ENCODE assay signal across 1 cellular context in genomic region chr14:58882577-58883018, GRCh38.
TF ChIP-seq lines count a peak whose summit lies in the region.

No MANE protein-coding gene starts in this region.

TF ChIP-seq in HEK293, 187 proteins besides CTCF, POLR2A, EP300 and RAD21 (continued from another document and continues in another):
- peak; percentile 75 for TF ChIP-seq ZNF423 (tag by site-specific recombination; IDR thresholded peaks at IDR 0.05)
- TF ChIP-seq TSHZ1 (tag by site-specific recombination; IDR thresholded peaks at IDR 0.05; ENCODE audit: borderline replicate concordance) = no peak
- no peak for TF ChIP-seq ZNF518A (tag by site-specific recombination; conservative IDR thresholded peaks at IDR 0.05; ENCODE audit: low read depth)
- TF ChIP-seq ZFP3 (tag by site-specific recombination; IDR thresholded peaks at IDR 0.05; ENCODE audit: low read depth) = no peak
- TF ChIP-seq ZNF350 (tag by site-specific recombination; IDR thresholded peaks at IDR 0.05) = no peak
- TF ChIP-seq ZNF501 (tag by site-specific recombination; IDR thresholded peaks at IDR 0.05) = no peak
- TF ChIP-seq ZNF16 (tag by site-specific recombination; IDR thresholded peaks at IDR 0.05; ENCODE audit: low read depth) = no peak
- TF ChIP-seq ZIC2 (tag by site-specific recombination; IDR thresholded peaks at IDR 0.05) = peak; percentile 90
- no peak for TF ChIP-seq ZSCAN18 (tag by site-specific recombination; IDR thresholded peaks at IDR 0.05)
- TF ChIP-seq ZSCAN30 (tag by site-specific recombination; IDR thresholded peaks at IDR 0.05) = peak; percentile 92
- TF ChIP-seq ZNF843 (tag by site-specific recombination; IDR thresholded peaks at IDR 0.05) = peak; percentile 75
- no peak for TF ChIP-seq ZNF148 (tag by site-specific recombination; IDR thresholded peaks at IDR 0.05; ENCODE audit: borderline replicate concordance)
- no peak for TF ChIP-seq ZNF37A (tag by site-specific recombination; IDR thresholded peaks at IDR 0.05)
- no peak for TF ChIP-seq ZNF433 (tag by site-specific recombination; IDR thresholded peaks at IDR 0.05; ENCODE audit: low read depth)
- TF ChIP-seq ZNF398 (tag by site-specific recombination; IDR thresholded peaks at IDR 0.05) = no peak
- TF ChIP-seq ELK4 (IDR thresholded peaks at IDR 0.05; ENCODE audit: borderline replicate concordance, low read depth, low read length) = no peak
- no peak for TF ChIP-seq ZNF26 (tag by site-specific recombination; IDR thresholded peaks at IDR 0.05)
- no peak for TF ChIP-seq ZSCAN23 (tag by site-specific recombination; IDR thresholded peaks at IDR 0.05)
- no peak for TF ChIP-seq ZNF155 (tag by site-specific recombination; IDR thresholded peaks at IDR 0.05)
- no peak for TF ChIP-seq ZNF560 (tag by site-specific recombination; IDR thresholded peaks at IDR 0.05; ENCODE audit: borderline replicate concordance)
- TF ChIP-seq SETDB1 (IDR thresholded peaks at IDR 0.05; ENCODE audit: insufficient read length, low read length) = no peak
- no peak for TF ChIP-seq ZNF404 (tag by site-specific recombination; IDR thresholded peaks at IDR 0.05)
- peak; percentile 30; the same call in 1 of the 2 replicates for TF ChIP-seq ZNF18 (tag by site-specific recombination; IDR thresholded peaks at IDR 0.05)
- peak; percentile 43; the same call in 1 of the 2 replicates for TF ChIP-seq ZNF24 (tag by site-specific recombination; IDR thresholded peaks at IDR 0.05)
- no peak for TF ChIP-seq BCL11B (tag by site-specific recombination; IDR thresholded peaks at IDR 0.05; ENCODE audit: low read depth)
- TF ChIP-seq ZNF221 (tag by site-specific recombination; IDR thresholded peaks at IDR 0.05; ENCODE audit: borderline replicate concordance) = no peak
- no peak for TF ChIP-seq ZSCAN4 (tag by site-specific recombination; IDR thresholded peaks at IDR 0.05)
- no peak for TF ChIP-seq ZNF645 (tag by site-specific recombination; IDR thresholded peaks at IDR 0.05)
- TF ChIP-seq ZNF510 (tag by site-specific recombination; IDR thresholded peaks at IDR 0.05; ENCODE audit: insufficient replicate concordance) = no peak
- no peak for TF ChIP-seq ZNF670 (tag by site-specific recombination; IDR thresholded peaks at IDR 0.05; ENCODE audit: low read depth)
- TF ChIP-seq ZNF677 (tag by site-specific recombination; IDR thresholded peaks at IDR 0.05) = no peak
